In genomic region chr12:20040844-20041243, GRCh38 we compare ENCODE assay signal across 19 cellular contexts.
DNase-seq lines count a peak whose midpoint lies in the region; ATAC-seq and TF ChIP-seq lines count a peak whose summit lies in the region.
"Had no signal": no experiment of that assay in that cellular context is flagged by ENCODE, and none has a peak within 500 bp of the region (broad histone marks: within the 10 kb centered on the region; RNA-seq: fewer than 3 reads in every experiment).

No MANE protein-coding gene starts in this region.

- H2BK5ac ChIP-seq in H9 (ENCODE audit: insufficient read length, low read length): no peak overlapping the region

- H3K9me3 Mint-ChIP-seq in H9 (no peaks in the 10 kb centered on the region), neural progenitor cell (no peaks in the 10 kb centered on the region)
- H3K9me3 Mint-ChIP-seq in activated CD4-positive, alpha-beta memory T cell treated with anti-CD3 and anti-CD28 coated beads, Interleukin-2, amount 10 ng/mL, durations not matched to agents 7 days and 5 days: no peaks in the 10 kb centered on the region
- H3K9me3 Mint-ChIP-seq in CD4-positive, alpha-beta memory T cell: no peaks in the 10 kb centered on the region

- POLR2A ChIA-PET in activated CD4-positive, alpha-beta memory T cell treated with anti-CD3 and anti-CD28 coated beads, Interleukin-2, amount 10 ng/mL, durations not matched to agents 7 days and 5 days (lab: Charles Lee): no interaction called here
- POLR2A ChIA-PET in CD4-positive, alpha-beta memory T cell (lab: Charles Lee; ENCODE audit: partially characterized antibody): no interaction called here

- H3K27ac Mint-ChIP-seq in H9: peak overlapping the region in 1 of 3 experiments; percentile 26; a peak in 1 of 7 replicates
- H3K27ac Mint-ChIP-seq in neural progenitor cell: no peak overlapping the region
- H3K27ac Mint-ChIP-seq in activated CD4-positive, alpha-beta memory T cell treated with anti-CD3 and anti-CD28 coated beads, Interleukin-2, amount 10 ng/mL, durations not matched to agents 7 days and 5 days: no peak overlapping the region
- peak overlapping the region in 1 of 7 donors; percentile 71 for H3K27ac Mint-ChIP-seq in CD4-positive, alpha-beta memory T cell
- H3K27ac Mint-ChIP-seq: activated CD8-positive, alpha-beta memory T cell treated with anti-CD3 and anti-CD28 coated beads, Interleukin-2, amount 10 ng/mL, durations not matched to agents 7 days and 5 days; CD8-positive, alpha-beta memory T cell had no signal

- H3F3A ChIP-seq in neural progenitor cell (ENCODE audit: low read depth): no peaks in the 10 kb centered on the region

- H3K79me1 ChIP-seq in H9 (ENCODE audit: insufficient read depth, low read depth, low read length, poor library complexity, severe bottlenecking): no peaks in the 10 kb centered on the region

- ATAC-seq in heart left ventricle (peak; percentile 74 to 92 (median 83)), HG03139 (IDR thresholded peaks at IDR 0.05; ENCODE audit: unreplicated experiment) (no peak), GM19395 (IDR thresholded peaks at IDR 0.05; ENCODE audit: unreplicated experiment) (no peak)
- ATAC-seq: activated CD8-positive, alpha-beta memory T cell treated with anti-CD3 and anti-CD28 coated beads, Interleukin-2, amount 10 ng/mL, durations not matched to agents 7 days and 5 days; right lobe of liver had no signal

- H3K79me2 ChIP-seq in H9 (ENCODE audit: insufficient read depth, low read length): no peaks in the 10 kb centered on the region
- no peaks in the 10 kb centered on the region for H3K79me2 ChIP-seq in neural progenitor cell (ENCODE audit: low read depth)

- no peak overlapping the region for H3K4ac ChIP-seq in H9 (ENCODE audit: low read depth, low read length)

- no peak overlapping the region for H2BK12ac ChIP-seq in H9 (ENCODE audit: insufficient read length, low read depth, low read length)

- H3K23ac ChIP-seq in H9 (ENCODE audit: insufficient read length, low read depth, low read length): no peak overlapping the region

- H3K36me3 Mint-ChIP-seq in H9 (ENCODE audit: insufficient read depth in 1 of 3, low read depth in 3 of 3): no peaks in the 10 kb centered on the region
- H3K36me3 Mint-ChIP-seq in neural progenitor cell: no peaks in the 10 kb centered on the region
- H3K36me3 Mint-ChIP-seq in activated CD4-positive, alpha-beta memory T cell treated with anti-CD3 and anti-CD28 coated beads, Interleukin-2, amount 10 ng/mL, durations not matched to agents 7 days and 5 days (ENCODE audit: low read depth): no peaks in the 10 kb centered on the region
- no peaks in the 10 kb centered on the region for H3K36me3 Mint-ChIP-seq in CD4-positive, alpha-beta memory T cell
- H3K36me3 Mint-ChIP-seq: activated CD8-positive, alpha-beta memory T cell treated with anti-CD3 and anti-CD28 coated beads, Interleukin-2, amount 10 ng/mL, durations not matched to agents 7 days and 5 days; CD8-positive, alpha-beta memory T cell had no signal

- H4K20me1 ChIP-seq in H9 (ENCODE audit: control insufficient read depth, insufficient read depth, insufficient read length) (no peaks in the 10 kb centered on the region), neural progenitor cell (ENCODE audit: low read depth) (no peaks in the 10 kb centered on the region)

- H3K18ac ChIP-seq in H9 (ENCODE audit: insufficient read length, low read depth, low read length): no peak overlapping the region

- no peak overlapping the region for H3K14ac ChIP-seq in H9 (ENCODE audit: insufficient read depth, low read length)

- no peak overlapping the region for H3K4me3 Mint-ChIP-seq in H9
- H3K4me3 Mint-ChIP-seq in neural progenitor cell: no peak overlapping the region
- H3K4me3 Mint-ChIP-seq in activated CD4-positive, alpha-beta memory T cell treated with anti-CD3 and anti-CD28 coated beads, Interleukin-2, amount 10 ng/mL, durations not matched to agents 7 days and 5 days: no peak overlapping the region
- H3K4me3 Mint-ChIP-seq in CD4-positive, alpha-beta memory T cell: no peak overlapping the region
- H3K4me3 Mint-ChIP-seq: activated CD8-positive, alpha-beta memory T cell treated with anti-CD3 and anti-CD28 coated beads, Interleukin-2, amount 10 ng/mL, durations not matched to agents 7 days and 5 days; CD8-positive, alpha-beta memory T cell had no signal

- H3K4me1 Mint-ChIP-seq in H9: peaks cover 8 to 10% of the 10 kb centered on the region in 2 experiments
- peaks cover 16% of the 10 kb centered on the region for H3K4me1 Mint-ChIP-seq in neural progenitor cell
- H3K4me1 Mint-ChIP-seq in activated CD4-positive, alpha-beta memory T cell treated with anti-CD3 and anti-CD28 coated beads, Interleukin-2, amount 10 ng/mL, durations not matched to agents 7 days and 5 days: no peaks in the 10 kb centered on the region
- H3K4me1 Mint-ChIP-seq in CD4-positive, alpha-beta memory T cell: no peaks in the 10 kb centered on the region
- H3K4me1 Mint-ChIP-seq: activated CD8-positive, alpha-beta memory T cell treated with anti-CD3 and anti-CD28 coated beads, Interleukin-2, amount 10 ng/mL, durations not matched to agents 7 days and 5 days; CD8-positive, alpha-beta memory T cell had no signal

- H3K27me3 Mint-ChIP-seq in H9 (ENCODE audit: low read depth) (no peaks in the 10 kb centered on the region), neural progenitor cell (ENCODE audit: insufficient read depth, low read depth) (no peaks in the 10 kb centered on the region)
- no peaks in the 10 kb centered on the region for H3K27me3 Mint-ChIP-seq in activated CD4-positive, alpha-beta memory T cell treated with anti-CD3 and anti-CD28 coated beads, Interleukin-2, amount 10 ng/mL, durations not matched to agents 7 days and 5 days
- H3K27me3 Mint-ChIP-seq in CD4-positive, alpha-beta memory T cell: no peaks in the 10 kb centered on the region
- H3K27me3 Mint-ChIP-seq: activated CD8-positive, alpha-beta memory T cell treated with anti-CD3 and anti-CD28 coated beads, Interleukin-2, amount 10 ng/mL, durations not matched to agents 7 days and 5 days; CD8-positive, alpha-beta memory T cell had no signal

- intact Hi-C loops in heart left ventricle (cut with DNase I): no loop called here
- intact Hi-C loops in CD4-positive, alpha-beta memory T cell (cut with micrococcal nuclease): no loop called here

- in situ Hi-C loops in astrocyte of the cerebellum (cut with HindIII; ENCODE audit: low sequenced_read_pairs): no loop called here

- H2BK15ac ChIP-seq in H9 (ENCODE audit: low read depth, low read length): no peak overlapping the region

- CTCF ChIA-PET in activated CD4-positive, alpha-beta memory T cell treated with anti-CD3 and anti-CD28 coated beads, Interleukin-2, amount 10 ng/mL, durations not matched to agents 7 days and 5 days (lab: Charles Lee): no interaction called here
- CTCF ChIA-PET in CD4-positive, alpha-beta memory T cell (lab: Charles Lee; ENCODE audit: partially characterized antibody): no interaction called here

- no peak overlapping the region for H2BK20ac ChIP-seq in H9 (ENCODE audit: low read depth, low read length, poor library complexity, severe bottlenecking)

- no peaks in the 10 kb centered on the region for H3K23me2 ChIP-seq in H9 (ENCODE audit: insufficient read length, low read depth, low read length, poor library complexity, severe bottlenecking)

- no peak overlapping the region for H3K27ac ChIP-seq in H9 (ENCODE audit: insufficient read length, low read depth, low read length)
- peak overlapping the region in 10 of 12 donors; percentile 1 to 66 (median 50) for H3K27ac ChIP-seq in heart left ventricle
- no peak overlapping the region for H3K27ac ChIP-seq in neural progenitor cell
- no peak overlapping the region for H3K27ac ChIP-seq in CD4-positive, alpha-beta memory T cell (ENCODE audit: low read depth, low read length)
- H3K27ac ChIP-seq: adrenal gland, neutrophil, right lobe of liver, SJSA1 had no signal

- H3T11ph ChIP-seq in H9 (ENCODE audit: low read length): no peak overlapping the region

- WGBS in H9 (ENCODE audit: extremely low coverage, insufficient read length, low lambda C conversion rate): no CpG with 5 or more reads among the region's 3 CpGs
- 8 to 33% (median 26%) methylated on average over 3 of the region's 3 CpGs for WGBS in heart left ventricle, 4 donors

- H3K56ac ChIP-seq in H9 (ENCODE audit: insufficient read length, low read depth, low read length): no peak overlapping the region

- H3K9me3 ChIP-seq in H9 (ENCODE audit: control insufficient read depth, low read depth, low read length) (no peaks in the 10 kb centered on the region), heart left ventricle (no peaks in the 10 kb centered on the region), neural progenitor cell (ENCODE audit: low read depth) (no peaks in the 10 kb centered on the region)
- no peaks in the 10 kb centered on the region for H3K9me3 ChIP-seq in CD4-positive, alpha-beta memory T cell (ENCODE audit: control insufficient read depth in 1 of 2, low read length in 2 of 2)
- H3K9me3 ChIP-seq: adrenal gland, neutrophil, right lobe of liver, SJSA1 had no signal

- TF ChIP-seq POLR2A in heart left ventricle (IDR thresholded peaks at IDR 0.05): no peak

- H3K36me3 ChIP-seq in heart left ventricle (no peaks in the 10 kb centered on the region), neural progenitor cell (no peaks in the 10 kb centered on the region)
- no peaks in the 10 kb centered on the region for H3K36me3 ChIP-seq in CD4-positive, alpha-beta memory T cell (ENCODE audit: insufficient read depth, low read length)
- H3K36me3 ChIP-seq: adrenal gland, neutrophil, right lobe of liver, SJSA1 had no signal

- H3K27me3 ChIP-seq in H9 (ENCODE audit: insufficient read depth, low read length) (no peaks in the 10 kb centered on the region), heart left ventricle (no peaks in the 10 kb centered on the region), neural progenitor cell (no peaks in the 10 kb centered on the region)
- no peaks in the 10 kb centered on the region for H3K27me3 ChIP-seq in CD4-positive, alpha-beta memory T cell (ENCODE audit: insufficient read depth, low read length)
- H3K27me3 ChIP-seq: adrenal gland, neutrophil, right lobe of liver, SJSA1 had no signal

- TF ChIP-seq CTCF in H9 (conservative IDR thresholded peaks at IDR 0.05) (no peak), astrocyte of the cerebellum (IDR thresholded peaks at IDR 0.05; ENCODE audit: low read depth, low read length, missing control alignments) (no peak), heart left ventricle (IDR thresholded peaks at IDR 0.05) (peak in 4 of 12 donors; percentile 5 to 34 (median 16)), neural progenitor cell (IDR thresholded peaks at IDR 0.05) (no peak)

- H4K8ac ChIP-seq in H9 (replicated peaks; ENCODE audit: insufficient read length, low read depth, low read length): no peak overlapping the region

- H3K4me1 ChIP-seq in H9 (ENCODE audit: insufficient read depth, low read length) (no peaks in the 10 kb centered on the region), heart left ventricle (peaks cover 0 to 5% (median 0%) of the 10 kb centered on the region in 12 donors), neural progenitor cell (peaks cover 10% of the 10 kb centered on the region)
- H3K4me1 ChIP-seq in CD4-positive, alpha-beta memory T cell (ENCODE audit: insufficient read depth, low read length): no peaks in the 10 kb centered on the region
- H3K4me1 ChIP-seq: adrenal gland, right lobe of liver, SJSA1 had no signal

- H3K4me3 ChIP-seq in astrocyte of the cerebellum (ENCODE audit: low read depth, low read length): no peak overlapping the region
- peak overlapping the region in 10 of 12 donors; percentile 8 to 45 (median 38) for H3K4me3 ChIP-seq in heart left ventricle
- no peak overlapping the region for H3K4me3 ChIP-seq in neural progenitor cell
- H3K4me3 ChIP-seq in CD4-positive, alpha-beta memory T cell (ENCODE audit: low read length in 2 of 2): no peak overlapping the region
- H3K4me3 ChIP-seq: adrenal gland, right lobe of liver, SJSA1 had no signal

- no peak overlapping the region for H3K4me2 ChIP-seq in H9 (ENCODE audit: insufficient read depth, insufficient read length, low read length)
- no peak overlapping the region for H3K4me2 ChIP-seq in neural progenitor cell

- DNase-seq in H9 (peak; percentile 44), astrocyte of the cerebellum (ENCODE audit: low read depth) (peak; percentile 5), heart left ventricle (peak in 4 of 5 donors; percentile 36 to 70 (median 56)), neural progenitor cell (ENCODE audit: low spot score) (peak; percentile 4)
- DNase-seq in activated CD4-positive, alpha-beta memory T cell treated with anti-CD3 and anti-CD28 coated beads, Interleukin-2, amount 10 ng/mL, durations not matched to agents 7 days and 5 days: no peak
- no peak for DNase-seq in CD4-positive, alpha-beta memory T cell
- DNase-seq: activated CD8-positive, alpha-beta memory T cell treated with anti-CD3 and anti-CD28 coated beads, Interleukin-2, amount 10 ng/mL, durations not matched to agents 7 days and 5 days; adrenal gland; CD8-positive, alpha-beta memory T cell; DND-41; Karpas-422; NCI-H1105 treated with DMSO at 0.1 percent for 48 hours; NCI-H345; right lobe of liver; stimulated activated CD4-positive, alpha-beta T cell treated with anti-CD3 and anti-CD28 coated beads, Interleukin-1b, Interleukin-23, amount 100 ng/mL, for 48 hours had no signal

- H2BK120ac ChIP-seq in H9 (ENCODE audit: low read depth, low read length, poor library complexity, severe bottlenecking): no peak overlapping the region

- H4K91ac ChIP-seq in H9 (ENCODE audit: insufficient read length, low read depth, low read length): no peak overlapping the region

- H2AFZ ChIP-seq in H9 (ENCODE audit: low read length) (peak overlapping the region; percentile 61), neural progenitor cell (replicated peaks) (peak overlapping the region; percentile 27)

- H3K9ac ChIP-seq in H9 (ENCODE audit: extremely low read depth, insufficient read length, low read length) (no peak overlapping the region), neural progenitor cell (no peak overlapping the region)

- no peak overlapping the region for H4K5ac ChIP-seq in H9 (ENCODE audit: insufficient read length, low read depth, low read length)

- no peak overlapping the region for H2AK5ac ChIP-seq in H9 (ENCODE audit: insufficient read length, low read length)

Comparison
In these comparisons a context has a peak if more than half of its experiments do, and no peak if none do; other contexts are left out.
1. DNase-seq: peak in H9 (single experiment), astrocyte of the cerebellum (single experiment), heart left ventricle (4 of 5) and neural progenitor cell (single experiment); none in activated CD4-positive, alpha-beta memory T cell treated with anti-CD3 and anti-CD28 coated beads, Interleukin-2, amount 10 ng/mL, durations not matched to agents 7 days and 5 days (single experiment) and CD4-positive, alpha-beta memory T cell (0 of 5).
2. H3K27ac ChIP-seq: peak in heart left ventricle (10 of 12); none in H9 (single experiment), neural progenitor cell (single experiment) and CD4-positive, alpha-beta memory T cell (single experiment).
3. H3K4me3 ChIP-seq: peak in heart left ventricle (10 of 12); none in astrocyte of the cerebellum (single experiment), neural progenitor cell (single experiment) and CD4-positive, alpha-beta memory T cell (0 of 2).
4. ATAC-seq: peak in heart left ventricle (4 of 4); none in HG03139 (single experiment) and GM19395 (single experiment).